14 cellular contexts compared by ENCODE assay signal in genomic region chr6:3888153-3888957, GRCh38. TPM values are rescaled to one million over a fixed set of nuclear protein-coding genes. Genes with fewer than 3 reads are reported as not detected.
DNase-seq lines count a peak whose midpoint lies in the region; ATAC-seq and TF ChIP-seq lines count a peak whose summit lies in the region.
"Had no signal": no experiment of that assay in that cellular context is flagged by ENCODE, and none has a peak within 500 bp of the region (broad histone marks: within the 10 kb centered on the region; RNA-seq: fewer than 3 reads in every experiment).

No MANE protein-coding gene starts in this region.

- CTCF ChIA-PET in Calu3 (lab: Charles Lee): interaction anchor here (0.9 to 1.2 kb wide), 3 partner anchors 40 to 120 kb away, joined by 3 to 4 read pairs (median 3); no protein-coding TSS in a partner anchor
- CTCF ChIA-PET in SK-N-SH (lab: Yijun Ruan, JAX): interaction anchor here (0.8 to 1.5 kb wide), 4 partner anchors 40 to 142 kb away, joined by 3 to 6 read pairs (median 4); no protein-coding TSS in a partner anchor

- H3K4me3 Mint-ChIP-seq in Calu3 (ENCODE audit: low read depth, unreplicated experiment): no peak overlapping the region
- H3K4me3 Mint-ChIP-seq: CD4-positive, alpha-beta T cell had no signal

- H3K27ac ChIP-seq in colonic mucosa (no peak overlapping the region), spleen (no peak overlapping the region), SK-N-SH (ENCODE audit: low read depth in 2 of 2, low read length in 1 of 2) (no peak overlapping the region)

- H3K79me2 ChIP-seq in SK-N-SH (ENCODE audit: insufficient read depth): no peaks in the 10 kb centered on the region

- H3K9me2 ChIP-seq in SK-N-SH: no peaks in the 10 kb centered on the region

- no peaks in the 10 kb centered on the region for H3K27me3 ChIP-seq in colonic mucosa
- H3K27me3 ChIP-seq in spleen (replicated peaks in 1 of 7): no peaks in the 10 kb centered on the region
- no peaks in the 10 kb centered on the region for H3K27me3 ChIP-seq in SK-N-SH (ENCODE audit: insufficient read depth)
- H3K27me3 ChIP-seq: sigmoid colon had no signal

- peaks cover 23% of the 10 kb centered on the region for H3K4me1 Mint-ChIP-seq in Calu3 (ENCODE audit: low read depth, unreplicated experiment)

- H2AFZ ChIP-seq in SK-N-SH (ENCODE audit: low read depth): no peak overlapping the region

- TF ChIP-seq RAD21 in SK-N-SH (IDR thresholded peaks at IDR 0.05; ENCODE audit: low read length): no peak

- H3K9me3 ChIP-seq in colonic mucosa (no peaks in the 10 kb centered on the region), spleen (no peaks in the 10 kb centered on the region), SK-N-SH (no peaks in the 10 kb centered on the region)
- H3K9me3 ChIP-seq: sigmoid colon had no signal

- H3K27me3 Mint-ChIP-seq in Calu3 (ENCODE audit: unreplicated experiment): no peaks in the 10 kb centered on the region
- H3K27me3 Mint-ChIP-seq: CD4-positive, alpha-beta T cell had no signal

- no TSS peak for BruUV-seq in Calu3 (replicated peaks; lab: Mats Ljungman, UMichigan)

- peak overlapping the region; percentile 47 for H3K27ac Mint-ChIP-seq in Calu3 (ENCODE audit: unreplicated experiment)
- H3K27ac Mint-ChIP-seq: CD4-positive, alpha-beta T cell had no signal

- no peak for TF ChIP-seq EP300 in SK-N-SH (IDR thresholded peaks at IDR 0.05; ENCODE audit: borderline replicate concordance in 1 of 2, low read depth in 1 of 2, low read length in 1 of 2)

- H3K4me3 ChIP-seq in colonic mucosa: no peak overlapping the region
- no peak overlapping the region for H3K4me3 ChIP-seq in spleen
- H3K4me3 ChIP-seq in SK-N-SH (ENCODE audit: low read depth in 2 of 2, low read length in 1 of 2): no peak overlapping the region
- H3K4me3 ChIP-seq: sigmoid colon had no signal

- DNase-seq in Calu3 (no peak), colonic mucosa (peak; percentile 44), left colon (peak in 1 of 2 donors; percentile 40), spleen (peak; percentile 40), NCI-H526 (lab: John Stamatoyannopoulos, UW) (no peak), SK-N-SH (no peak)
- no peak for DNase-seq in stimulated activated CD4-positive, alpha-beta T cell treated with anti-CD3 and anti-CD28 coated beads, Interleukin-1b, Interleukin-23, amount 100 ng/mL, for 48 hours
- DNase-seq: activated naive CD4-positive, alpha-beta T cell treated with Interleukin-2 at 50 U/mL for 16 hours; CD4-positive, alpha-beta T cell; kidney; NCI-H146; NCI-H82; sigmoid colon had no signal

- intact Hi-C loops in Calu3 (cut with micrococcal nuclease; ENCODE audit: unreplicated experiment): loop anchor here (5.0 kb wide), 1 partner anchor 44 kb away; no protein-coding TSS in a partner anchor
- intact Hi-C loops in colonic mucosa (cut with DNase I): loop anchor here (5.0 kb wide), 1 partner anchor 146 kb away; no protein-coding TSS in a partner anchor
- intact Hi-C loops in left colon (cut with DNase I, micrococcal nuclease): no loop called here
- intact Hi-C loops in spleen (cut with DNase I; ENCODE audit: low total_unique reads): loop anchor here (10.0 kb wide), 1 partner anchor 144 kb away; no protein-coding TSS in a partner anchor

- ATAC-seq in left colon (peak; percentile 91), HG03108 (IDR thresholded peaks at IDR 0.05; ENCODE audit: unreplicated experiment) (no peak)

- H3K9ac ChIP-seq in colonic mucosa (ENCODE audit: low read depth in 2 of 2, low read length in 2 of 2): peak overlapping the region in 1 of 2 donors; percentile 21
- H3K9ac ChIP-seq in SK-N-SH: no peak overlapping the region

- no peaks in the 10 kb centered on the region for H3K36me3 Mint-ChIP-seq in Calu3 (ENCODE audit: insufficient read depth, unreplicated experiment)

- no peaks in the 10 kb centered on the region for H4K20me1 ChIP-seq in SK-N-SH (ENCODE audit: insufficient read depth)

- H3K36me3 ChIP-seq in colonic mucosa (no peaks in the 10 kb centered on the region), spleen (no peaks in the 10 kb centered on the region), SK-N-SH (replicated peaks in 1 of 2; ENCODE audit: control insufficient read depth in 1 of 2, insufficient read depth in 2 of 2, low read length in 1 of 2) (no peaks in the 10 kb centered on the region)
- H3K36me3 ChIP-seq: sigmoid colon had no signal

- no peak for TF ChIP-seq CTCF in Calu3 (IDR thresholded peaks at IDR 0.05; ENCODE audit: unreplicated experiment)
- TF ChIP-seq CTCF in colonic mucosa (IDR thresholded peaks at IDR 0.05): no peak
- no peak for TF ChIP-seq CTCF in spleen (IDR thresholded peaks at IDR 0.05 in 8 of 11, conservative IDR thresholded peaks at IDR 0.05 in 3 of 11)
- TF ChIP-seq CTCF in SK-N-SH (IDR thresholded peaks at IDR 0.05): no peak

- H3K4me2 ChIP-seq in SK-N-SH: no peak overlapping the region

- H3K4me1 ChIP-seq in colonic mucosa: no peaks in the 10 kb centered on the region
- no peaks in the 10 kb centered on the region for H3K4me1 ChIP-seq in spleen
- H3K4me1 ChIP-seq in SK-N-SH (ENCODE audit: control insufficient read depth in 1 of 2, insufficient read depth in 2 of 2, low read depth in 1 of 2, low read length in 1 of 2): peaks cover 0 to 11% of the 10 kb centered on the region in 2 experiments; a peak in 2 of 4 replicates

- H3F3A ChIP-seq in SK-N-SH (replicated peaks; ENCODE audit: insufficient read depth): peaks cover 6% of the 10 kb centered on the region

- POLR2A ChIA-PET in SK-N-SH (lab: Yijun Ruan, JAX): no interaction called here

- 81 to 91% (median 85%) methylated on average over 15 of the region's 15 CpGs for WGBS in spleen, 5 donors
- 85% methylated on average over 15 of the region's 15 CpGs for WGBS in SK-N-SH (ENCODE audit: low lambda C conversion rate)

- TF ChIP-seq POLR2A in spleen (IDR thresholded peaks at IDR 0.05): no peak

- no peaks in the 10 kb centered on the region for H3K9me3 Mint-ChIP-seq in Calu3 (ENCODE audit: low read depth, unreplicated experiment)
- H3K9me3 Mint-ChIP-seq: CD4-positive, alpha-beta T cell had no signal

TF ChIP-seq in SK-N-SH, 30 proteins besides CTCF, POLR2A, EP300 and RAD21:
- TF ChIP-seq YY1 (IDR thresholded peaks at IDR 0.05; ENCODE audit: low read depth) (no peak), MEF2A (IDR thresholded peaks at IDR 0.05; ENCODE audit: borderline replicate concordance, low read depth) (no peak)

RNA-seq across cellular contexts. Expression of gene FAM50B, which starts 39.2 kb away (rescaled TPM):
- total RNA-seq in Calu3 (2022): 5.8 and 7.8 TPM in 2 replicates
- 1 to 10 TPM; 3.2 to 3.9 TPM for total RNA-seq in colonic mucosa
- total RNA-seq in left colon: 1 to 10 TPM; 2.7 to 5.1 TPM
- total RNA-seq in spleen: 10 to 100 TPM in 2 of 7 donors, 1 to 10 TPM in 5; 7.3 to 11.8 (median 8.4) TPM
- polyA plus RNA-seq in spleen: 10 to 100 TPM in 2 of 3 donors, 1 to 10 TPM in 1; 6.6 to 13.3 (median 11.7) TPM
- polyA plus RNA-seq in SK-N-SH (2012; rRNA removed): 12.9 and 13.8 TPM in 2 replicates
- 8.0 and 10.9 TPM in 2 replicates for polyA plus RNA-seq in SK-N-SH (2012; cell fraction: cytosol; rRNA removed)
- polyA plus RNA-seq in SK-N-SH (2012; cell fraction: nucleus; rRNA removed): 8.0 and 8.2 TPM in 2 replicates

Comparison
In these comparisons a context has a peak if more than half of its experiments do, and no peak if none do; other contexts are left out.
1. DNase-seq: peak in colonic mucosa (single experiment) and spleen (single experiment); none in Calu3 (single experiment), NCI-H526 (0 of 2), stimulated activated CD4-positive, alpha-beta T cell treated with anti-CD3 and anti-CD28 coated beads, Interleukin-1b, Interleukin-23, amount 100 ng/mL, for 48 hours (single experiment) and SK-N-SH (single experiment).
2. intact Hi-C loops: an anchor here in Calu3 (5.0 kb wide), colonic mucosa (5.0 kb wide) and spleen (10.0 kb wide); none called in left colon.